ENCODE assay signal across 10 cellular contexts in genomic region chr16:71618429-71618828, GRCh38. TPM values are rescaled to one million over a fixed set of nuclear protein-coding genes. Genes with fewer than 3 reads are reported as not detected.
"Had no signal": no experiment of that assay in that cellular context is flagged by ENCODE, and none has a peak within 500 bp of the region (broad histone marks: within the 10 kb centered on the region; RNA-seq: fewer than 3 reads in every experiment).

No MANE protein-coding gene starts in this region.

- H3K4me3 ChIP-seq: GM23248, GM23338, HAP-1 had no signal

- FAIRE-seq: H54 had no signal

- DNase-seq: GM23248, GOT3, H7, H9, HFFc6 had no signal

- H3K9me3 ChIP-seq: HAP-1 had no signal

- H3K36me3 ChIP-seq: HAP-1 had no signal

- H2AFZ ChIP-seq: GM23248, GM23338 had no signal

- H3K4me1 ChIP-seq: HAP-1 had no signal

- H3K4me2 ChIP-seq: GM23338 had no signal

- H3K9ac ChIP-seq: GM23248 had no signal

- H3K27ac ChIP-seq: GM23248 had no signal

- ATAC-seq: GM23338, HCT116 had no signal

RNA-seq across cellular contexts. Expression of gene MARVELD3, which starts 7.6 kb away (rescaled TPM):
- total RNA-seq: GM23248, H4, HFFc6 had no signal

RNA-seq across cellular contexts. Expression of gene TAT, which starts 41.5 kb away (rescaled TPM):
- total RNA-seq: GM23248, GM23338, H4, H7, H9, HFFc6 had no signal
- polyA plus RNA-seq: GM23248 had no signal
